10 cellular contexts compared by ENCODE assay signal in genomic region chrX:53356186-53356585, GRCh38.
A peak's percentile ranks its signal among the peaks of the same experiment; 100 is the strongest.
DNase-seq lines count a peak whose midpoint lies in the region; ATAC-seq and TF ChIP-seq lines count a peak whose summit lies in the region.
"Had no signal": no experiment of that assay in that cellular context is flagged by ENCODE, and none has a peak within 500 bp of the region (broad histone marks: within the 10 kb centered on the region; RNA-seq: fewer than 3 reads in every experiment).

No MANE protein-coding gene starts in this region.

- H3K9me3 Mint-ChIP-seq in natural killer cell treated with Interleukin-12 subunit alpha and Interleukin-12 subunit beta and Interleukin-15 and Interleukin-18, amount 100 ng/mL, for 72 hours: no peaks in the 10 kb centered on the region
- H3K9me3 Mint-ChIP-seq: stimulated activated naive CD8-positive, alpha-beta T cell treated with anti-CD3 and anti-CD28 coated beads, Interleukin-15, amount 100 ng/mL, for 72 hours had no signal

- no peak overlapping the region for H3K4me3 Mint-ChIP-seq in natural killer cell treated with Interleukin-12 subunit alpha and Interleukin-12 subunit beta and Interleukin-15 and Interleukin-18, amount 100 ng/mL, for 72 hours
- H3K4me3 Mint-ChIP-seq: stimulated activated naive CD8-positive, alpha-beta T cell treated with anti-CD3 and anti-CD28 coated beads, Interleukin-15, amount 100 ng/mL, for 72 hours had no signal

- H3K4me1 Mint-ChIP-seq in natural killer cell treated with Interleukin-12 subunit alpha and Interleukin-12 subunit beta and Interleukin-15 and Interleukin-18, amount 100 ng/mL, for 72 hours (ENCODE audit: low read depth in 2 of 2): peaks cover 0 to 10% of the 10 kb centered on the region in 2 donors
- H3K4me1 Mint-ChIP-seq: stimulated activated naive CD8-positive, alpha-beta T cell treated with anti-CD3 and anti-CD28 coated beads, Interleukin-15, amount 100 ng/mL, for 72 hours had no signal

- no peaks in the 10 kb centered on the region for H3K27me3 ChIP-seq in GM06990 (replicated peaks; ENCODE audit: control insufficient read depth, insufficient read depth, low read length)

- H3K4me3 ChIP-seq in GM06990 (replicated peaks; ENCODE audit: low read depth, low read length) (no peak overlapping the region), fibroblast of mammary gland (ENCODE audit: control insufficient read depth, low read depth, low read length) (no peak overlapping the region)

- DNase-seq in AG20443 (ENCODE audit: low spot score) (peak; percentile 17), GM06990 (ENCODE audit: extremely low read depth, insufficient read length) (peak; percentile 21), SK-N-DZ (ENCODE audit: low spot score) (peak; percentile 36), fibroblast of mammary gland (ENCODE audit: low read depth) (peak; percentile 30), GM03348 (ENCODE audit: low spot score) (no peak), T-helper 2 cell (no peak)
- no peak for DNase-seq in natural killer cell treated with Interleukin-12 subunit alpha and Interleukin-12 subunit beta and Interleukin-15 and Interleukin-18, amount 100 ng/mL, for 72 hours (ENCODE audit: low spot score)
- DNase-seq: hippocampal formation; NCI-H524 treated with DMSO at 0.1 percent for 48 hours; stimulated activated naive CD8-positive, alpha-beta T cell treated with anti-CD3 and anti-CD28 coated beads, Interleukin-15, amount 100 ng/mL, for 72 hours had no signal

- peaks cover 0 to 14% of the 10 kb centered on the region in 2 donors for H3K27me3 Mint-ChIP-seq in natural killer cell treated with Interleukin-12 subunit alpha and Interleukin-12 subunit beta and Interleukin-15 and Interleukin-18, amount 100 ng/mL, for 72 hours
- H3K27me3 Mint-ChIP-seq: stimulated activated naive CD8-positive, alpha-beta T cell treated with anti-CD3 and anti-CD28 coated beads, Interleukin-15, amount 100 ng/mL, for 72 hours had no signal

- H3K36me3 ChIP-seq in GM06990 (ENCODE audit: control insufficient read depth, insufficient read depth, low read length): no peaks in the 10 kb centered on the region

- H3K36me3 Mint-ChIP-seq in natural killer cell treated with Interleukin-12 subunit alpha and Interleukin-12 subunit beta and Interleukin-15 and Interleukin-18, amount 100 ng/mL, for 72 hours: no peaks in the 10 kb centered on the region

- H3K27ac Mint-ChIP-seq in natural killer cell treated with Interleukin-12 subunit alpha and Interleukin-12 subunit beta and Interleukin-15 and Interleukin-18, amount 100 ng/mL, for 72 hours: no peak overlapping the region

- no peak for ATAC-seq in natural killer cell treated with Interleukin-12 subunit alpha and Interleukin-12 subunit beta and Interleukin-15 and Interleukin-18, amount 100 ng/mL, for 72 hours
- ATAC-seq: stimulated activated naive CD8-positive, alpha-beta T cell treated with anti-CD3 and anti-CD28 coated beads, Interleukin-15, amount 100 ng/mL, for 72 hours had no signal

- TF ChIP-seq CTCF in GM06990 (IDR thresholded peaks at IDR 0.05; ENCODE audit: insufficient read depth, low read length, poor library complexity, severe bottlenecking) (no peak), fibroblast of mammary gland (conservative IDR thresholded peaks at IDR 0.05; ENCODE audit: control insufficient read depth, insufficient read depth, low read depth, low read length) (no peak)

Comparison
In these comparisons a context has a peak if more than half of its experiments do, and no peak if none do; other contexts are left out.
1. DNase-seq: peak in AG20443 (single experiment), GM06990 (single experiment), SK-N-DZ (single experiment) and fibroblast of mammary gland (single experiment); none in GM03348 (single experiment), natural killer cell treated with Interleukin-12 subunit alpha and Interleukin-12 subunit beta and Interleukin-15 and Interleukin-18, amount 100 ng/mL, for 72 hours (single experiment) and T-helper 2 cell (0 of 5).